ENCODE assay signal across 8 cellular contexts in genomic region chr1:25810341-25811299, GRCh38. TPM values are rescaled to one million over a fixed set of nuclear protein-coding genes. Genes with fewer than 3 reads are reported as not detected.
DNase-seq lines count a peak whose midpoint lies in the region; ATAC-seq and TF ChIP-seq lines count a peak whose summit lies in the region.

No MANE protein-coding gene starts in this region.

- no peaks in the 10 kb centered on the region for H3K9me3 ChIP-seq in liver (ENCODE audit: control insufficient read depth in 4 of 4, low read length in 3 of 4)

- H3K27me3 Mint-ChIP-seq in central memory CD8-positive, alpha-beta T cell = no peaks in the 10 kb centered on the region

- peak; percentile 95 to 96 for TF ChIP-seq RAD21 in liver (IDR thresholded peaks at IDR 0.05)

- DNase-seq in NCI-H187 (lab: John Stamatoyannopoulos, UW) (peak; percentile 26 to 56), NCI-H187 treated with DMSO at 0.1 percent for 48 hours (lab: John Stamatoyannopoulos, UW) (no peak), NCI-H1694 (lab: John Stamatoyannopoulos, UW) (peak; percentile 44), NCI-H774 (lab: John Stamatoyannopoulos, UW) (no peak)
- DNase-seq in activated CD4-positive, alpha-beta T cell treated with anti-CD3 and anti-CD28 coated beads for 1 hour = peak; percentile 70
- DNase-seq in central memory CD8-positive, alpha-beta T cell (ENCODE audit: low spot score in 2 of 2) = peak; percentile 68 to 82
- DNase-seq in stimulated activated CD8-positive, alpha-beta memory T cell treated with anti-CD3 and anti-CD28 coated beads, Interleukin-12 subunit alpha, Interleukin-12 subunit beta, amount 100 ng/mL, for 4 hours (ENCODE audit: low read depth) = peak; percentile 65

- WGBS in liver = 39% methylated on average over 21 of the region's 21 CpGs

- peaks cover 6% of the 10 kb centered on the region for H3K4me1 Mint-ChIP-seq in central memory CD8-positive, alpha-beta T cell

- no peaks in the 10 kb centered on the region for H3K9me3 Mint-ChIP-seq in central memory CD8-positive, alpha-beta T cell

- H3K4me3 Mint-ChIP-seq in central memory CD8-positive, alpha-beta T cell = no peak overlapping the region

- ATAC-seq in central memory CD8-positive, alpha-beta T cell (replicated peaks; ENCODE audit: extremely low read depth, poor library complexity, severe bottlenecking) = peak; percentile 75

- no peaks in the 10 kb centered on the region for H3K27me3 ChIP-seq in liver (ENCODE audit: control insufficient read depth in 4 of 4, insufficient read depth in 4 of 4, low read length in 3 of 4)

- no peaks in the 10 kb centered on the region for H3K4me1 ChIP-seq in liver (ENCODE audit: control insufficient read depth in 4 of 4, insufficient read depth in 4 of 4, low read length in 3 of 4)

- peaks cover 0 to 23% (median 5%) of the 10 kb centered on the region in 4 donors for H3K36me3 ChIP-seq in liver (ENCODE audit: control insufficient read depth in 4 of 4, insufficient read depth in 3 of 4, low read depth in 1 of 4, low read length in 3 of 4)

- H3K36me3 Mint-ChIP-seq in central memory CD8-positive, alpha-beta T cell (ENCODE audit: insufficient read depth) = peaks cover 7% of the 10 kb centered on the region

- no peak overlapping the region for H3K4me3 ChIP-seq in liver (ENCODE audit: low read depth in 1 of 3, low read length in 3 of 3)

- TF ChIP-seq CTCF in liver (IDR thresholded peaks at IDR 0.05; ENCODE audit: low read depth, low read length, missing input control) = peak; percentile 86

- H3K27ac Mint-ChIP-seq in central memory CD8-positive, alpha-beta T cell (ENCODE audit: low read depth) = peak overlapping the region; percentile 46

- H3K27ac ChIP-seq in liver (ENCODE audit: low read depth in 1 of 2, low read length in 2 of 2) = no peak overlapping the region

- H3K9ac ChIP-seq in liver (ENCODE audit: low read depth in 1 of 2, low read length in 2 of 2) = no peak overlapping the region

TF ChIP-seq in liver, 16 proteins besides CTCF, POLR2A, EP300 and RAD21:
- TF ChIP-seq YY1 (IDR thresholded peaks at IDR 0.05) = no peak
- no peak for TF ChIP-seq GABPA (IDR thresholded peaks at IDR 0.05 in 1 of 2, conservative IDR thresholded peaks at IDR 0.05 in 1 of 2)

RNA-seq across cellular contexts. Expression of gene MTFR1L, which starts 9.1 kb away (rescaled TPM):
- 10 to 100 TPM; 22.5 to 48.4 TPM for total RNA-seq in liver
- polyA plus RNA-seq in liver = 10 to 100 TPM; 33.4 to 47.1 TPM

RNA-seq across cellular contexts. Expression of gene SELENON, which starts 10.6 kb away (rescaled TPM):
- total RNA-seq in liver = 10 to 100 TPM in 1 of 2 donors, 1 to 10 TPM in 1; 7.8 to 10.1 TPM
- polyA plus RNA-seq in liver = 10 to 100 TPM in 1 of 2 donors, 1 to 10 TPM in 1; 4.3 to 16.1 TPM

RNA-seq across cellular contexts. Expression of gene AUNIP, which starts 48.6 kb away (rescaled TPM):
- 1 to 10 TPM in 1 of 2 donors, not detected in 1; 9.0 TPM for total RNA-seq in liver
- polyA plus RNA-seq in liver = under 1 TPM; 0.18 to 0.56 TPM

Comparison
In these comparisons a context has a peak if more than half of its experiments do, and no peak if none do; other contexts are left out.
1. DNase-seq: peak in NCI-H187 (2 of 2), NCI-H1694 (single experiment), activated CD4-positive, alpha-beta T cell treated with anti-CD3 and anti-CD28 coated beads for 1 hour (single experiment), central memory CD8-positive, alpha-beta T cell (2 of 2) and stimulated activated CD8-positive, alpha-beta memory T cell treated with anti-CD3 and anti-CD28 coated beads, Interleukin-12 subunit alpha, Interleukin-12 subunit beta, amount 100 ng/mL, for 4 hours (single experiment); none in NCI-H187 treated with DMSO at 0.1 percent for 48 hours (single experiment) and NCI-H774 (single experiment).